Comparison of ENCODE assay signal across 20 cellular contexts in the genomic region with DNA sequence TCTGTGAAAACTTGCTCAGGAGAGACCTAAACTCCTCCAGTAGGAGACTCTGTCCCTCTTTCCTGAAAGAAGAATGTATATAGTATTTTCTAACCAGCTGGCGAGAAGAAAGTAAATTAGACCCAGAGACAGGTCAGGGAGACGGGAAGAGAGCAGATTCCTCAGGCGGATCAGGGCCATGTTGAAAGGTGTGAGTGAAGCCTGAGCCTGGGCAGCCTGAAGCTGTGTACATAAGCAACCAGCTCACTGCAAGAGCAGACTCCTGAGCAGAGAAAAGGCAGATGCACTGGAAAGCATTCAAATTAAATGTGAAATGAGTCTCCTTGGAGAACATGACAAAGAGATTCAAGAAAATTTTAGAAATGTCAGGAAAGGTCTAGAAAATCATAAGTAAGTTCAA.
DNase-seq lines count a peak whose midpoint lies in the region; ATAC-seq and TF ChIP-seq lines count a peak whose summit lies in the region.
"Had no signal": no experiment of that assay in that cellular context is flagged by ENCODE, and none has a peak within 500 bp of the region (broad histone marks: within the 10 kb centered on the region; RNA-seq: fewer than 3 reads in every experiment).

No MANE protein-coding gene starts in this region.

- H3K4me1 Mint-ChIP-seq in activated CD4-positive, alpha-beta T cell treated with anti-CD3 and anti-CD28 coated beads, Interleukin-2, amount 10 ng/mL, durations not matched to agents 7 days and 5 days, result no peaks in the 10 kb centered on the region
- H3K4me1 Mint-ChIP-seq: activated naive CD8-positive, alpha-beta T cell treated with anti-CD3 and anti-CD28 coated beads, Interleukin-2, amount 10 ng/mL, durations not matched to agents 7 days and 5 days; activated T-helper 17 cell treated with anti-CD3 and anti-CD28 coated beads, Interleukin-2, amount 50 U/mL, for 72 hours; brain had no signal

- H3K9ac ChIP-seq in IMR-90 (ENCODE audit: low read depth, low read length), result no peak overlapping the region

- no peak overlapping the region for H2AFZ ChIP-seq in IMR-90 (replicated peaks; ENCODE audit: low read length, poor library complexity)

- H3K27ac ChIP-seq in IMR-90 (ENCODE audit: insufficient read depth, low read length) (no peak overlapping the region), VCaP (peak overlapping the region; percentile 75)
- H3K27ac ChIP-seq: foreskin keratinocyte, uterus had no signal

- no peak overlapping the region for H2BK15ac ChIP-seq in IMR-90 (ENCODE audit: low read depth, low read length)

- H3K9me3 ChIP-seq in IMR-90 (ENCODE audit: control insufficient read depth, insufficient read depth, low read length), result no peaks in the 10 kb centered on the region
- H3K9me3 ChIP-seq: uterus had no signal

- no peak overlapping the region for H3K23ac ChIP-seq in IMR-90 (ENCODE audit: low read depth, low read length)

- H2BK120ac ChIP-seq in IMR-90 (ENCODE audit: low read depth, low read length), result no peak overlapping the region

- H3K27me3 Mint-ChIP-seq in activated CD4-positive, alpha-beta T cell treated with anti-CD3 and anti-CD28 coated beads, Interleukin-2, amount 10 ng/mL, durations not matched to agents 7 days and 5 days, result no peaks in the 10 kb centered on the region
- H3K27me3 Mint-ChIP-seq: brain had no signal

- 20% methylated on average over 1 of the region's 3 CpGs; no CpG with 5 or more reads in 1 of the 2 experiments for WGBS in IMR-90 (ENCODE audit: extremely low coverage in 2 of 2, insufficient read length in 1 of 2), 2 experiments

- CTCF ChIA-PET in IMR-90 (lab: Yijun Ruan, JAX), result interaction anchor here (0.8 to 2.1 kb wide), 3 partner anchors 17 to 111 kb away, joined by 3 to 6 read pairs (median 3); no protein-coding TSS in a partner anchor
- CTCF ChIA-PET in activated CD4-positive, alpha-beta T cell treated with anti-CD3 and anti-CD28 coated beads, Interleukin-2, amount 10 ng/mL, durations not matched to agents 7 days and 5 days (lab: Charles Lee), result interaction anchor here (1.2 to 1.4 kb wide), 2 partner anchors 16 to 21 kb away, joined by 3 to 4 read pairs; no protein-coding TSS in a partner anchor

- H2BK20ac ChIP-seq in IMR-90 (ENCODE audit: low read depth, low read length), result no peak overlapping the region

- in situ Hi-C loops in IMR-90 (cut with MboI; ENCODE audit: low sequenced_read_pairs), result loop anchor here (10.0 to 25.0 kb wide), 2 partner anchors 115 to 232 kb away; no protein-coding TSS in a partner anchor

- H3K56ac ChIP-seq in IMR-90 (ENCODE audit: extremely low read depth, insufficient read depth, low read length), result no peak overlapping the region

- no peaks in the 10 kb centered on the region for H3K9me1 ChIP-seq in IMR-90 (ENCODE audit: insufficient read depth, low read length)

- peak; percentile 31 for DNase-seq in DMS53 (lab: John Stamatoyannopoulos, UW)
- no peak for DNase-seq in DMS53 treated with DMSO at 0.1 percent for 48 hours (lab: John Stamatoyannopoulos, UW; ENCODE audit: unreplicated experiment)
- DNase-seq in IMR-90, result no peak
- peak; percentile 13 for DNase-seq in iPS-NIHi7 (ENCODE audit: extremely low spot score)
- DNase-seq in GDM1 (lab: John Stamatoyannopoulos, UW), result no peak
- DNase-seq in activated CD4-positive, alpha-beta T cell treated with anti-CD3 and anti-CD28 coated beads, Interleukin-2, amount 10 ng/mL, durations not matched to agents 7 days and 5 days, result no peak
- DNase-seq in NCI-H1930 (lab: John Stamatoyannopoulos, UW), result no peak
- DNase-seq: 8988T; activated CD4-positive, alpha-beta T cell treated with anti-CD3 and anti-CD28 coated beads for 1 hour; activated naive CD8-positive, alpha-beta T cell treated with anti-CD3 and anti-CD28 coated beads, Interleukin-2, amount 10 ng/mL, durations not matched to agents 7 days and 5 days; COR-L47; foreskin keratinocyte; GOT3; kidney glomerular epithelial cell; NCI-H1436 treated with DMSO at 0.1 percent for 48 hours; OCI-M1; uterus had no signal

- H2BK5ac ChIP-seq in IMR-90 (ENCODE audit: low read depth, low read length, poor library complexity, severe bottlenecking), result no peak overlapping the region

- TF ChIP-seq RAD21 in IMR-90 (IDR thresholded peaks at IDR 0.05; ENCODE audit: low read length), result no peak

- H3K4me2 ChIP-seq in IMR-90 (ENCODE audit: low read depth, low read length), result no peak overlapping the region

- H3K27me3 ChIP-seq in IMR-90 (ENCODE audit: control insufficient read depth, insufficient read depth, low read length), result no peaks in the 10 kb centered on the region
- H3K27me3 ChIP-seq: foreskin keratinocyte, uterus had no signal

- dilution Hi-C loops in IMR-90 (cut with HindIII; ENCODE audit: low sequenced_read_pairs, unreplicated experiment), result no loop called here

- no peak for TF ChIP-seq POLR2A in IMR-90 (IDR thresholded peaks at IDR 0.05; ENCODE audit: low read depth, low read length)

- H3K18ac ChIP-seq in IMR-90 (ENCODE audit: low read depth, low read length), result no peak overlapping the region

- H3K4me1 ChIP-seq in IMR-90 (ENCODE audit: control insufficient read depth, insufficient read depth, low read length), result no peaks in the 10 kb centered on the region
- H3K4me1 ChIP-seq: foreskin keratinocyte, uterus had no signal

- H3K27ac Mint-ChIP-seq in activated CD4-positive, alpha-beta T cell treated with anti-CD3 and anti-CD28 coated beads, Interleukin-2, amount 10 ng/mL, durations not matched to agents 7 days and 5 days, result no peak overlapping the region
- H3K27ac Mint-ChIP-seq: activated naive CD8-positive, alpha-beta T cell treated with anti-CD3 and anti-CD28 coated beads, Interleukin-2, amount 10 ng/mL, durations not matched to agents 7 days and 5 days; activated T-helper 17 cell treated with anti-CD3 and anti-CD28 coated beads, Interleukin-2, amount 50 U/mL, for 72 hours; brain had no signal

- BruUV-seq in IMR-90 (replicated peaks; lab: Mats Ljungman, UMichigan), result no TSS peak

- no peaks in the 10 kb centered on the region for H3K9me3 Mint-ChIP-seq in activated CD4-positive, alpha-beta T cell treated with anti-CD3 and anti-CD28 coated beads, Interleukin-2, amount 10 ng/mL, durations not matched to agents 7 days and 5 days
- H3K9me3 Mint-ChIP-seq: activated naive CD8-positive, alpha-beta T cell treated with anti-CD3 and anti-CD28 coated beads, Interleukin-2, amount 10 ng/mL, durations not matched to agents 7 days and 5 days; activated T-helper 17 cell treated with anti-CD3 and anti-CD28 coated beads, Interleukin-2, amount 50 U/mL, for 72 hours; brain had no signal

- no peak overlapping the region for H4K91ac ChIP-seq in IMR-90 (ENCODE audit: insufficient read depth, low read depth, low read length)

- no peak overlapping the region for H2AK5ac ChIP-seq in IMR-90 (ENCODE audit: low read depth, low read length)

- no peak overlapping the region for H3K4me3 Mint-ChIP-seq in activated CD4-positive, alpha-beta T cell treated with anti-CD3 and anti-CD28 coated beads, Interleukin-2, amount 10 ng/mL, durations not matched to agents 7 days and 5 days
- H3K4me3 Mint-ChIP-seq: activated naive CD8-positive, alpha-beta T cell treated with anti-CD3 and anti-CD28 coated beads, Interleukin-2, amount 10 ng/mL, durations not matched to agents 7 days and 5 days; activated T-helper 17 cell treated with anti-CD3 and anti-CD28 coated beads, Interleukin-2, amount 50 U/mL, for 72 hours; brain had no signal

- ATAC-seq in IMR-90 (ENCODE audit: low read depth), result peak; percentile 42; the same call in 1 of the 2 replicates
- ATAC-seq: activated T-helper 17 cell treated with anti-CD3 and anti-CD28 coated beads, Interleukin-2, amount 50 U/mL, for 72 hours; foreskin keratinocyte had no signal

- H3K36me3 ChIP-seq in IMR-90 (ENCODE audit: control insufficient read depth, insufficient read depth, low read length), result no peaks in the 10 kb centered on the region
- H3K36me3 ChIP-seq: uterus had no signal

- H3K79me1 ChIP-seq in IMR-90 (ENCODE audit: low read depth in 1 of 2, low read length in 2 of 2), result no peaks in the 10 kb centered on the region

- intact Hi-C loops in IMR-90 (cut with micrococcal nuclease), result loop anchor here (5.0 kb wide), 1 partner anchor 237 kb away; no protein-coding TSS in a partner anchor

- no peaks in the 10 kb centered on the region for H4K20me1 ChIP-seq in IMR-90 (ENCODE audit: insufficient read depth, low read length)

- TF ChIP-seq CTCF in IMR-90 (conservative IDR thresholded peaks at IDR 0.05; ENCODE audit: low read depth, low read length), result no peak
- TF ChIP-seq CTCF in VCaP (conservative IDR thresholded peaks at IDR 0.05), result no peak

- no peak overlapping the region for H3K14ac ChIP-seq in IMR-90 (replicated peaks; ENCODE audit: low read depth, low read length)

- H3K4ac ChIP-seq in IMR-90 (ENCODE audit: low read depth, low read length), result no peak overlapping the region

- H4K8ac ChIP-seq in IMR-90 (ENCODE audit: low read depth in 2 of 2, low read length in 2 of 2), result no peak overlapping the region

- H2AK9ac ChIP-seq in IMR-90 (replicated peaks; ENCODE audit: low read depth, low read length, poor library complexity), result no peak overlapping the region

- no peaks in the 10 kb centered on the region for H3K36me3 Mint-ChIP-seq in activated CD4-positive, alpha-beta T cell treated with anti-CD3 and anti-CD28 coated beads, Interleukin-2, amount 10 ng/mL, durations not matched to agents 7 days and 5 days (ENCODE audit: low read depth)
- H3K36me3 Mint-ChIP-seq: activated naive CD8-positive, alpha-beta T cell treated with anti-CD3 and anti-CD28 coated beads, Interleukin-2, amount 10 ng/mL, durations not matched to agents 7 days and 5 days; brain had no signal

- H4K5ac ChIP-seq in IMR-90 (ENCODE audit: low read depth, low read length), result no peak overlapping the region

- H3K4me3 ChIP-seq in IMR-90 (ENCODE audit: insufficient read depth, low read depth, low read length), result no peak overlapping the region
- H3K4me3 ChIP-seq: uterus had no signal

- POLR2A ChIA-PET in IMR-90 (lab: Charles Lee; ENCODE audit: unreplicated experiment), result no interaction called here
- POLR2A ChIA-PET in activated CD4-positive, alpha-beta T cell treated with anti-CD3 and anti-CD28 coated beads, Interleukin-2, amount 10 ng/mL, durations not matched to agents 7 days and 5 days (lab: Charles Lee), result no interaction called here

TF ChIP-seq in IMR-90, 13 proteins besides CTCF, POLR2A, EP300 and RAD21 (continues in another document):
- TF ChIP-seq MXI1 (IDR thresholded peaks at IDR 0.05; ENCODE audit: borderline replicate concordance, low read depth, low read length), result no peak
- TF ChIP-seq NFE2L2 (IDR thresholded peaks at IDR 0.05; ENCODE audit: low read depth, low read length), result no peak
- TF ChIP-seq BHLHE40 (IDR thresholded peaks at IDR 0.05; ENCODE audit: low read depth, low read length), result no peak
- TF ChIP-seq, protein P1, sequence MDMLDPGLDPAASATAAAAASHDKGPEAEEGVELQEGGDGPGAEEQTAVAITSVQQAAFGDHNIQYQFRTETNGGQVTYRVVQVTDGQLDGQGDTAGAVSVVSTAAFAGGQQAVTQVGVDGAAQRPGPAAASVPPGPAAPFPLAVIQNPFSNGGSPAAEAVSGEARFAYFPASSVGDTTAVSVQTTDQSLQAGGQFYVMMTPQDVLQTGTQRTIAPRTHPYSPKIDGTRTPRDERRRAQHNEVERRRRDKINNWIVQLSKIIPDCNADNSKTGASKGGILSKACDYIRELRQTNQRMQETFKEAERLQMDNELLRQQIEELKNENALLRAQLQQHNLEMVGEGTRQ (IDR thresholded peaks at IDR 0.05; ENCODE audit: low read depth, low read length), result no peak
- TF ChIP-seq MAFK (IDR thresholded peaks at IDR 0.05; ENCODE audit: low read depth, low read length), result no peak

Comparison
In these comparisons a context has a peak if more than half of its experiments do, and no peak if none do; other contexts are left out.
1. DNase-seq: peak in DMS53 (single experiment) and iPS-NIHi7 (single experiment); none in DMS53 treated with DMSO at 0.1 percent for 48 hours (single experiment), IMR-90 (single experiment), GDM1 (single experiment), activated CD4-positive, alpha-beta T cell treated with anti-CD3 and anti-CD28 coated beads, Interleukin-2, amount 10 ng/mL, durations not matched to agents 7 days and 5 days (single experiment) and NCI-H1930 (0 of 2).